24 cellular contexts compared by ENCODE assay signal in the genomic region with DNA sequence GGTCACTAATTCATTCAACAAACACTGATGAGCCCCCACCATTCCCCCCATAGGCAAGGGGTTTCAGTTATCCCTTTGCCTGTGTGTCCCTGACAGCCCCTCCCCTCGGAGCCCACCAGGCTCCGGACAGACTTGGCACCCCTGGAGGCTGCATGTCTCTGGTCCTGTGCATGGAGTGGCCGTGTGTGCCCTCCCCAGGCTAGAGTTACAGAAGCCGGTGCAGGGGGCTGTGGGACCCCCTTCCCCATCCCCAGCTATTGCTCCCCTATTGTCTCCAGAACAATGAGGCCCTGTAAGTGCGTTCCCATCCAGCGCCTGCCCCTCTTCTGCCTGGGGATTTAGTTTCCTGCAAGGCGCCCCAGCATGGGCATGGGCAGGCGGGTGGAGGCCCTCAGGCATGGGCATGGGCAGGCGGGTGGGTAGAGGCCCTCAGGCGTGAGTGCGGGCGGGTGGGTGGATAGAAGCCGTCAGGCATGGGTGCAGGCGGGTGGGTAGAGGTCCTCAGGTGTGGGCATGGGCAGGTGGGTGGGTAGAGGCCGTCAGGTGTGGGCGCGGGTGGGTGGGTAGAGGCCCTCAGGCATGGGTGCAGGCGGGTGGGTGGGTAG. TPM values are rescaled to one million over a fixed set of nuclear protein-coding genes. Genes with fewer than 3 reads are reported as not detected.
"Had no signal": no experiment of that assay in that cellular context is flagged by ENCODE, and none has a peak within 500 bp of the region (broad histone marks: within the 10 kb centered on the region; RNA-seq: fewer than 3 reads in every experiment).

No MANE protein-coding gene starts in this region.

- H3K4me1 ChIP-seq: uterus had no signal

- H3K9me3 Mint-ChIP-seq: activated CD4-positive, alpha-beta T cell treated with anti-CD3 and anti-CD28 coated beads, Interleukin-2, amount 10 ng/mL, durations not matched to agents 7 days and 5 days; activated T-helper 17 cell treated with anti-CD3 and anti-CD28 coated beads, Interleukin-2, amount 50 U/mL, for 72 hours; brain; mesothelial cell of epicardium; T-helper 2 cell treated with Interferon-gamma antibody and Interleukin-4, amounts not matched to agents 5 μg/mL and 100 μg/mL, for 36 hours had no signal

- H3K9me3 ChIP-seq: heart left ventricle, psoas muscle, SK-N-SH, tibial artery, uterus had no signal

- H3K27me3 Mint-ChIP-seq: activated CD4-positive, alpha-beta T cell treated with anti-CD3 and anti-CD28 coated beads, Interleukin-2, amount 10 ng/mL, durations not matched to agents 7 days and 5 days; activated T-helper 17 cell treated with anti-CD3 and anti-CD28 coated beads, Interleukin-2, amount 50 U/mL, for 72 hours; brain had no signal

- H3K36me3 ChIP-seq: heart left ventricle, tibial artery, uterus had no signal

- DNase-seq: activated CD4-positive, alpha-beta T cell treated with anti-CD3 and anti-CD28 coated beads, Interleukin-2, amount 10 ng/mL, durations not matched to agents 7 days and 5 days; activated CD4-positive, CD25-positive, alpha-beta regulatory T cell; activated naive CD4-positive, alpha-beta T cell treated with Interleukin-2 at 50 U/mL for 16 hours; central memory CD4-positive, alpha-beta T cell; cortex of kidney; effector CD4-positive, alpha-beta T cell; SHP77 treated with DMSO at 0.1 percent for 48 hours; SK-N-SH; stimulated activated naive CD4-positive, alpha-beta T cell; substantia nigra had no signal

- ATAC-seq: activated T-helper 17 cell treated with anti-CD3 and anti-CD28 coated beads, Interleukin-2, amount 50 U/mL, for 72 hours; heart left ventricle; psoas muscle; sciatic nerve had no signal

- H3K4me3 ChIP-seq: heart left ventricle, lung, psoas muscle, tibial artery, uterus had no signal

- H3K9ac ChIP-seq: SK-N-SH had no signal

- H3K4me1 Mint-ChIP-seq: activated CD4-positive, alpha-beta T cell treated with anti-CD3 and anti-CD28 coated beads, Interleukin-2, amount 10 ng/mL, durations not matched to agents 7 days and 5 days; activated T-helper 17 cell treated with anti-CD3 and anti-CD28 coated beads, Interleukin-2, amount 50 U/mL, for 72 hours; brain had no signal

- FAIRE-seq: frontal cortex had no signal

- H3K4me2 ChIP-seq: SK-N-SH had no signal

- H3K4me3 Mint-ChIP-seq: activated CD4-positive, alpha-beta T cell treated with anti-CD3 and anti-CD28 coated beads, Interleukin-2, amount 10 ng/mL, durations not matched to agents 7 days and 5 days; activated T-helper 17 cell treated with anti-CD3 and anti-CD28 coated beads, Interleukin-2, amount 50 U/mL, for 72 hours; brain; mesothelial cell of epicardium; T-helper 2 cell treated with Interferon-gamma antibody and Interleukin-4, amounts not matched to agents 5 μg/mL and 100 μg/mL, for 36 hours had no signal

- H3K27me3 ChIP-seq: uterus had no signal

- H3K27ac ChIP-seq: heart left ventricle, psoas muscle, tibial artery, uterus had no signal

- H3K27ac Mint-ChIP-seq: activated CD4-positive, alpha-beta T cell treated with anti-CD3 and anti-CD28 coated beads, Interleukin-2, amount 10 ng/mL, durations not matched to agents 7 days and 5 days; activated T-helper 17 cell treated with anti-CD3 and anti-CD28 coated beads, Interleukin-2, amount 50 U/mL, for 72 hours; mesothelial cell of epicardium; T-helper 2 cell treated with Interferon-gamma antibody and Interleukin-4, amounts not matched to agents 5 μg/mL and 100 μg/mL, for 36 hours had no signal

- H3K36me3 Mint-ChIP-seq: brain, mesothelial cell of epicardium had no signal

RNA-seq across cellular contexts. Expression of gene MUC2, which starts 1.5 kb away (rescaled TPM):
- total RNA-seq: activated CD4-positive, alpha-beta T cell treated with anti-CD3 and anti-CD28 coated beads, Interleukin-2, amount 10 ng/mL, durations not matched to agents 7 days and 5 days; activated CD8-positive, alpha-beta memory T cell treated with anti-CD3 and anti-CD28 coated beads for 36 hours; activated T-helper 17 cell treated with anti-CD3 and anti-CD28 coated beads, Interleukin-2, amount 50 U/mL, for 72 hours; frontal cortex; omental fat pad; sciatic nerve had no signal
- polyA plus RNA-seq: neural cell, SK-N-SH had no signal

RNA-seq across cellular contexts. Expression of gene MUC6, which starts 39.6 kb away (rescaled TPM):
- total RNA-seq: activated CD4-positive, alpha-beta T cell treated with anti-CD3 and anti-CD28 coated beads, Interleukin-2, amount 10 ng/mL, durations not matched to agents 7 days and 5 days; activated CD8-positive, alpha-beta memory T cell treated with anti-CD3 and anti-CD28 coated beads for 36 hours; activated T-helper 17 cell treated with anti-CD3 and anti-CD28 coated beads, Interleukin-2, amount 50 U/mL, for 72 hours; frontal cortex; heart left ventricle; mesothelial cell of epicardium; omental fat pad; psoas muscle; sciatic nerve had no signal
- polyA plus RNA-seq: neural cell, SK-N-SH had no signal
